In the genomic region with DNA sequence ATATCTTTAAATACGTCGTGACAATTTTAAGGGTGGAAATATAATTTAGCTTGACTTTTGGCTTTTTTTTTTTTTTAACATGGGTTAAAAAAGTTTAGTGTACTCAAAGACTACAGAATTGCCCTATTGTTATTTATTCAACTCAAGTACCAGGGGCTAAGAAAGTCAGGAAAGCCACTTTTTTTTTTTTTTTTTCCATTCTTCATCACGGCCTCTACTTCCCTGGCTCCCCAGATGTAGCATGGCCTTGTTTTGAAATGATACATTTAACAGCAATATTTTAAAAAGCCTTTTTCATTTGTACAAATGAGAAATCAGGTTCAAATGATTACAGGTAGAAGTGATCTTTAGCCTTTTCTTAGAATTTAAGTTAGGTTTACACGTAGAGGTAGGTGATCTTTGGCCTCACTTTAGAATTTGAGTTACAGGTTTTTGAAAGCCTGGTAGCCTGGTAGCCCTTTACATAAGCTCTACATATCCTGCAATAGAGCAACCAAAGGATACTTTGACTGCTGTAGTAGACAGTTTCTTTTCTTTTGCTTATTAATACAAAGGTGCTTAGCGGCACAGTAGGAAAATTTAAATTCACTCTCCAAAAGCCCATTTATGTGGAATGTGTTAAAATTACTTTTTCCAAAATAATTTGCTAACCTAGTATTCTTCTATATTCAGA, we compare ENCODE assay signal across 28 cellular contexts.
"Had no signal": no experiment of that assay in that cellular context is flagged by ENCODE, and none has a peak within 500 bp of the region (broad histone marks: within the 10 kb centered on the region; RNA-seq: fewer than 3 reads in every experiment).

No MANE protein-coding gene starts in this region.

- H3K27ac ChIP-seq: breast epithelium, Peyer's patch, RWPE1, SJCRH30 had no signal

- H3K27me3 ChIP-seq: breast epithelium, Peyer's patch, SJCRH30 had no signal

- H3K36me3 Mint-ChIP-seq: activated naive CD4-positive, alpha-beta T cell treated with anti-CD3 and anti-CD28 coated beads, Interleukin-2, amount 50 U/mL, for 24 hours had no signal

- H3K4me3 ChIP-seq: breast epithelium, Peyer's patch, SJCRH30 had no signal

- DNase-seq: activated CD4-positive, alpha-beta T cell treated with anti-CD3 and anti-CD28 coated beads for 48 hours; activated CD4-positive, alpha-beta T cell treated with anti-CD3 and anti-CD28 coated beads, Interleukin-2, amount 50 U/mL, for 4 hours; activated CD4-positive, CD25-positive, alpha-beta regulatory T cell treated with anti-CD3 and anti-CD28 coated beads, Interleukin-2, amount 50 U/mL, for 72 hours; activated CD8-positive, alpha-beta memory T cell treated with anti-CD3 and anti-CD28 coated beads, Interleukin-2, amount 50 U/mL, for 48 hours; activated CD8-positive, alpha-beta T cell treated with anti-CD3 and anti-CD28 coated beads, Interleukin-2, amount 10 ng/mL, durations not matched to agents 7 days and 5 days; activated effector memory CD4-positive, alpha-beta T cell treated with Interleukin-2 at 50 U/mL for 16 hours; activated naive CD4-positive, alpha-beta T cell; activated T-cell treated with anti-CD3 and anti-CD28 coated beads, Interleukin-2, amount 50 U/mL, for 24 hours; aorta; central memory CD4-positive, alpha-beta T cell; NCI-H1092; NCI-H1417; NCI-H1930; NCI-H2171; NCI-H2227 treated with DMSO at 0.1 percent for 48 hours; NCI-H446 treated with DMSO at 0.1 percent for 48 hours; NCI-H524 treated with DMSO at 0.1 percent for 48 hours; NCI-H748 treated with DMSO at 0.1 percent for 48 hours; OCI-M1; Peyer's patch; Right ventricle myocardium superior; SJCRH30; SW 1271 had no signal

- H3K27ac Mint-ChIP-seq: activated CD8-positive, alpha-beta T cell treated with anti-CD3 and anti-CD28 coated beads, Interleukin-2, amount 10 ng/mL, durations not matched to agents 7 days and 5 days; activated naive CD4-positive, alpha-beta T cell treated with anti-CD3 and anti-CD28 coated beads, Interleukin-2, amount 50 U/mL, for 24 hours; activated T-cell treated with anti-CD3 and anti-CD28 coated beads, Interleukin-2, amount 50 U/mL, for 24 hours; activated T-helper 1 cell treated with anti-CD3 and anti-CD28 coated beads, Interleukin-12 subunit alpha, Interleukin-12 subunit beta, Interleukin-2, Interleukin-4 antibody, amounts not matched to agents 30 ng/mL and 10 ng/mL and 1 ng/mL, durations not matched to agents 14 hours and 24 hours and 36 hours had no signal

- H3K9me3 ChIP-seq: breast epithelium, Peyer's patch, SJCRH30 had no signal

- H3K9me3 Mint-ChIP-seq: activated naive CD4-positive, alpha-beta T cell treated with anti-CD3 and anti-CD28 coated beads, Interleukin-2, amount 50 U/mL, for 24 hours; activated T-cell treated with anti-CD3 and anti-CD28 coated beads, Interleukin-2, amount 50 U/mL, for 24 hours; activated T-helper 1 cell treated with anti-CD3 and anti-CD28 coated beads, Interleukin-12 subunit alpha, Interleukin-12 subunit beta, Interleukin-2, Interleukin-4 antibody, amounts not matched to agents 30 ng/mL and 10 ng/mL and 1 ng/mL, durations not matched to agents 14 hours and 24 hours and 36 hours had no signal

- H3K4me1 Mint-ChIP-seq: activated naive CD4-positive, alpha-beta T cell treated with anti-CD3 and anti-CD28 coated beads, Interleukin-2, amount 50 U/mL, for 24 hours had no signal

- H3K4me3 Mint-ChIP-seq: activated CD8-positive, alpha-beta T cell treated with anti-CD3 and anti-CD28 coated beads, Interleukin-2, amount 10 ng/mL, durations not matched to agents 7 days and 5 days; activated naive CD4-positive, alpha-beta T cell treated with anti-CD3 and anti-CD28 coated beads, Interleukin-2, amount 50 U/mL, for 24 hours; activated T-cell treated with anti-CD3 and anti-CD28 coated beads, Interleukin-2, amount 50 U/mL, for 24 hours; activated T-helper 1 cell treated with anti-CD3 and anti-CD28 coated beads, Interleukin-12 subunit alpha, Interleukin-12 subunit beta, Interleukin-2, Interleukin-4 antibody, amounts not matched to agents 30 ng/mL and 10 ng/mL and 1 ng/mL, durations not matched to agents 14 hours and 24 hours and 36 hours had no signal

- H3K36me3 ChIP-seq: breast epithelium, Peyer's patch, SJCRH30 had no signal

- ATAC-seq: activated CD8-positive, alpha-beta T cell treated with anti-CD3 and anti-CD28 coated beads, Interleukin-2, amount 10 ng/mL, durations not matched to agents 7 days and 5 days; SK-N-SH treated with all-trans-retinoic acid at 6 μM for 48 hours had no signal

- H3K4me1 ChIP-seq: breast epithelium, Peyer's patch, SJCRH30 had no signal
